In the genomic region with DNA sequence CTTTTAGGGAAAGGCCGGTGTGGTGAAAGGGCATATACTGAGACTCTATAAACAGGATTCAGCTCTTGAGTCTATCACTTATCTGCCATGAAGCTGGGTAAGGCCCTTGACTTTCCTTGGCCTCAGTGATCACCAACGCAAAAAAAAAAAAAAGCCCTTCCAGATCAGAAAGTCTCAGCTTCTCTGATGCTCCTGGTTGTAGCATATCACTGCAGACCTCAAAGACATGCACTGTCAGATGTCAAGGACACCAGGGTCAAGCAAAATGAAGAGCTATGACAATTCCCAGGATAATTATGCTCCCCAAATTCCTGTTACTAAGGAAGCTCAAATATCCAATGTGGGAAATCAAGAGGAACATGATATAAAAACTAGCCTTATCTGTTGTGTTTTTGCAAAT, we compare ENCODE assay signal across 1 cellular context.
TF ChIP-seq lines count a peak whose summit lies in the region.

No MANE protein-coding gene starts in this region.

TF ChIP-seq in HCT116, 20 proteins besides CTCF, POLR2A, EP300 and RAD21 (continued from another document):
- 0 out of 2 replicates have a peak, but pooled peaks have one; percentile 24 for TF ChIP-seq POLR2AphosphoS5 (IDR thresholded peaks at IDR 0.05; ENCODE audit: low read depth, low read length)
